Comparison of ENCODE assay signal across 1 cellular context in the genomic region with DNA sequence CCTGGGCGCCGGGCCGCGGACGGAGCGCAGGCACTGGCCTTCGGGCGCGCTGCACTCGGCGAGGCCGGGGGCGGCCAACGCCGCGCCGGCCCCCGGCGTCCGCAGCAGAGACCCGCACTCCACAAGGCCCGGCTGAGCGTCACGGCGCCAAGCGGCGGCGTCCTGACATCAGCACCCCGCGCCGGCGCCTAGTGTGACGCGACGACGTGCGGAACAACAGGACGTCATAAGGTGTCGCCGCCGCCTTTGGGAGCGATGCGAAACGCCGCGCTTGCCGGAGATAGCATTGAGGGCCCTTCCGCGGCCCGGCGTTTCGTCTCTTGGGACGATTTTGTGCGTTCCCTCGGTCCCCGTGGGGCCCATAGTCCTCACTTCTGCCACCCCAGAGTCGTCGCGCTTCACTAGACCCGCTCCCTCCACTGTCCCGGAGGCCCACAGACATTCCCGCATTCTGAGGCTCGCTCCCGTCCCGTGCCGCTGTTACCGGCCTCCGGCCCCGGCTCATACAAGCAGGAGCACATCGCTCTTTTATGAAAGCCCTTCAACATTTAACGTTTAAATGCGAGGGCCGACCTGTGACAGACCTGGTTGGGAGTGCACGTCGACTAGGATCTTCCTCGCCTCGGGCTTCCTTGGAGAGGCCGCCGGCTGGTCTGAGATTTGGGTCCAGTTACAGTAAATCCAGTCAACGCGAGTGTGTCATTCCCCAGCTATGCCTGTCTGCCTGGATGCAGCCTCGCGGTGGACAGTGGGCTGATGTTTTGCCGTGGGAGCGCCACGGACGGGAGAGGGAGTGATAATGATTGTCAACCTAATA.
TF ChIP-seq lines count a peak whose summit lies in the region.

A gene (minus strand): TSS at position 143 of the 817 bp plus-strand sequence. CDS start 306 bp downstream, outside the sequence.

TF ChIP-seq in HepG2, 621 proteins besides CTCF, POLR2A, EP300 and RAD21 (continued from another document and continues in another):
- TF ChIP-seq, protein P1, sequence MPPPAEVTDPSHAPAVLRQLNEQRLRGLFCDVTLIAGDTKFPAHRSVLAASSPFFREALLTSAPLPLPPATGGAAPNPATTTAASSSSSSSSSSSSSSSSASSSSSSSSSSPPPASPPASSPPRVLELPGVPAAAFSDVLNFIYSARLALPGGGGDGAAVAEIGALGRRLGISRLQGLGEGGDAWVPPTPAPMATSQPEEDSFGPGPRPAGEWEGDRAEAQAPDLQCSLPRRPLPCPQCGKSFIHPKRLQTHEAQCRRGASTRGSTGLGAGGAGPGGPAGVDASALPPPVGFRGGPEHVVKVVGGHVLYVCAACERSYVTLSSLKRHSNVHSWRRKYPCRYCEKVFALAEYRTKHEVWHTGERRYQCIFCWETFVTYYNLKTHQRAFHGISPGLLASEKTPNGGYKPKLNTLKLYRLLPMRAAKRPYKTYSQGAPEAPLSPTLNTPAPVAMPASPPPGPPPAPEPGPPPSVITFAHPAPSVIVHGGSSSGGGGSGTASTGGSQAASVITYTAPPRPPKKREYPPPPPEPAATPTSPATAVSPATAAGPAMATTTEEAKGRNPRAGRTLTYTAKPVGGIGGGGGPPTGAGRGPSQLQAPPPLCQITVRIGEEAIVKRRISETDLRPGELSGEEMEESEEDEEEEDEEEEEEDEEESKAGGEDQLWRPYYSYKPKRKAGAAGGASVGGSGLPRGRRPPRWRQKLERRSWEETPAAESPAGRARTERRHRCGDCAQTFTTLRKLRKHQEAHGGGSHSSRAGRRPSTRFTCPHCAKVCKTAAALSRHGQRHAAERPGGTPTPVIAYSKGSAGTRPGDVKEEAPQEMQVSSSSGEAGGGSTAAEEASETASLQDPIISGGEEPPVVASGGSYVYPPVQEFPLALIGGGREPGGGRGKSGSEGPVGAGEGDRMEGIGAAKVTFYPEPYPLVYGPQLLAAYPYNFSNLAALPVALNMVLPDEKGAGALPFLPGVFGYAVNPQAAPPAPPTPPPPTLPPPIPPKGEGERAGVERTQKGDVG (CRISPR knock-in tag; IDR thresholded peaks at IDR 0.05; ENCODE audit: borderline replicate concordance): no peak
- TF ChIP-seq, protein P2, sequence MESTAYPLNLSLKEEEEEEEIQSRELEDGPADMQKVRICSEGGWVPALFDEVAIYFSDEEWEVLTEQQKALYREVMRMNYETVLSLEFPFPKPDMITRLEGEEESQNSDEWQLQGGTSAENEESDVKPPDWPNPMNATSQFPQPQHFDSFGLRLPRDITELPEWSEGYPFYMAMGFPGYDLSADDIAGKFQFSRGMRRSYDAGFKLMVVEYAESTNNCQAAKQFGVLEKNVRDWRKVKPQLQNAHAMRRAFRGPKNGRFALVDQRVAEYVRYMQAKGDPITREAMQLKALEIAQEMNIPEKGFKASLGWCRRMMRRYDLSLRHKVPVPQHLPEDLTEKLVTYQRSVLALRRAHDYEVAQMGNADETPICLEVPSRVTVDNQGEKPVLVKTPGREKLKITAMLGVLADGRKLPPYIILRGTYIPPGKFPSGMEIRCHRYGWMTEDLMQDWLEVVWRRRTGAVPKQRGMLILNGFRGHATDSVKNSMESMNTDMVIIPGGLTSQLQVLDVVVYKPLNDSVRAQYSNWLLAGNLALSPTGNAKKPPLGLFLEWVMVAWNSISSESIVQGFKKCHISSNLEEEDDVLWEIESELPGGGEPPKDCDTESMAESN (CRISPR knock-in tag; conservative IDR thresholded peaks at IDR 0.05): no peak
- TF ChIP-seq REPIN1 (CRISPR knock-in tag; IDR thresholded peaks at IDR 0.05; ENCODE audit: borderline replicate concordance, low read depth): no peak
- no peak for TF ChIP-seq REL (CRISPR knock-in tag; conservative IDR thresholded peaks at IDR 0.05)
- no peak for TF ChIP-seq HDAC6 (IDR thresholded peaks at IDR 0.05; ENCODE audit: low read depth, low read length)
- TF ChIP-seq DR1 (CRISPR knock-in tag; IDR thresholded peaks at IDR 0.05): no peak
- no peak for TF ChIP-seq RNF2 (conservative IDR thresholded peaks at IDR 0.05; ENCODE audit: low read depth)
- 0 out of 2 replicates have a peak, but pooled peaks have one; percentile 41 for TF ChIP-seq RFXAP (CRISPR knock-in tag; IDR thresholded peaks at IDR 0.05; ENCODE audit: borderline replicate concordance)
- no peak for TF ChIP-seq ZNF234 (CRISPR knock-in tag; conservative IDR thresholded peaks at IDR 0.05)
- TF ChIP-seq, protein P3, sequence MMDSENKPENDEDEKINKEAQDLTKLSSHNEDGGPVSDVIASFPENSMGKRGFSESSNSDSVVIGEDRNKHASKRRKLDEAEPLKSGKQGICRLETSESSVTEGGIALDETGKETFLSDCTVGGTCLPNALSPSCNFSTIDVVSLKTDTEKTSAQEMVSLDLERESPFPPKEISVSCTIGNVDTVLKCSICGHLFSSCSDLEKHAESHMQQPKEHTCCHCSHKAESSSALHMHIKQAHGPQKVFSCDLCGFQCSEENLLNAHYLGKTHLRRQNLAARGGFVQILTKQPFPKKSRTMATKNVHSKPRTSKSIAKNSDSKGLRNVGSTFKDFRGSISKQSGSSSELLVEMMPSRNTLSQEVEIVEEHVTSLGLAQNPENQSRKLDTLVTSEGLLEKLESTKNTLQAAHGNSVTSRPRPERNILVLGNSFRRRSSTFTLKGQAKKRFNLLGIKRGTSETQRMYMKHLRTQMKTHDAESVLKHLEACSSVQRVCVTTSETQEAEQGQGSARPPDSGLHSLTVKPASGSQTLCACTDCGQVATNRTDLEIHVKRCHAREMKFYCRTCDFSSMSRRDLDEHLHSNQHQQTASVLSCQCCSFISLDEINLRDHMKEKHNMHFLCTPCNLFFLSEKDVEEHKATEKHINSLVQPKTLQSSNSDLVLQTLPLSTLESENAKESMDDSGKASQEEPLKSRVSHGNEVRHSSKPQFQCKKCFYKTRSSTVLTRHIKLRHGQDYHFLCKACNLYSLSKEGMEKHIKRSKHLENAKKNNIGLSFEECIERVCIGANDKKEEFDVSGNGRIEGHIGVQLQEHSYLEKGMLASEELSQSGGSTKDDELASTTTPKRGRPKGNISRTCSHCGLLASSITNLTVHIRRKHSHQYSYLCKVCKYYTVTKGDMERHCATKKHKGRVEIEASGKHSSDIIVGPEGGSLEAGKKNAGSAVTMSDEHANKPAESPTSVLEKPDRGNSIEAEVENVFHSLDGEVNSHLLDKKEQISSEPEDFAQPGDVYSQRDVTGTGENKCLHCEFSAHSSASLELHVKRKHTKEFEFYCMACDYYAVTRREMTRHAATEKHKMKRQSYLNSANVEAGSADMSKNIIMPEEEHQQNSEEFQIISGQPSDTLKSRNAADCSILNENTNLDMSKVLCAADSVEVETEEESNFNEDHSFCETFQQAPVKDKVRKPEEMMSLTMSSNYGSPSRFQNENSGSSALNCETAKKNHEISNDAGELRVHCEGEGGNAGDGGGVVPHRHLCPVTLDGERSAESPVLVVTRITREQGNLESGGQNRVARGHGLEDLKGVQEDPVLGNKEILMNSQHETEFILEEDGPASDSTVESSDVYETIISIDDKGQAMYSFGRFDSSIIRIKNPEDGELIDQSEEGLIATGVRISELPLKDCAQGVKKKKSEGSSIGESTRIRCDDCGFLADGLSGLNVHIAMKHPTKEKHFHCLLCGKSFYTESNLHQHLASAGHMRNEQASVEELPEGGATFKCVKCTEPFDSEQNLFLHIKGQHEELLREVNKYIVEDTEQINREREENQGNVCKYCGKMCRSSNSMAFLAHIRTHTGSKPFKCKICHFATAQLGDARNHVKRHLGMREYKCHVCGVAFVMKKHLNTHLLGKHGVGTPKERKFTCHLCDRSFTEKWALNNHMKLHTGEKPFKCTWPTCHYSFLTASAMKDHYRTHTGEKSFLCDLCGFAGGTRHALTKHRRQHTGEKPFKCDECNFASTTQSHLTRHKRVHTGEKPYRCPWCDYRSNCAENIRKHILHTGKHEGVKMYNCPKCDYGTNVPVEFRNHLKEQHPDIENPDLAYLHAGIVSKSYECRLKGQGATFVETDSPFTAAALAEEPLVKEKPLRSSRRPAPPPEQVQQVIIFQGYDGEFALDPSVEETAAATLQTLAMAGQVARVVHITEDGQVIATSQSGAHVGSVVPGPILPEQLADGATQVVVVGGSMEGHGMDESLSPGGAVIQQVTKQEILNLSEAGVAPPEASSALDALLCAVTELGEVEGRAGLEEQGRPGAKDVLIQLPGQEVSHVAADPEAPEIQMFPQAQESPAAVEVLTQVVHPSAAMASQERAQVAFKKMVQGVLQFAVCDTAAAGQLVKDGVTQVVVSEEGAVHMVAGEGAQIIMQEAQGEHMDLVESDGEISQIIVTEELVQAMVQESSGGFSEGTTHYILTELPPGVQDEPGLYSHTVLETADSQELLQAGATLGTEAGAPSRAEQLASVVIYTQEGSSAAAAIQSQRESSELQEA (CRISPR knock-in tag; IDR thresholded peaks at IDR 0.05; ENCODE audit: not compliant biosample characterization): no peak
- TF ChIP-seq, protein P4, sequence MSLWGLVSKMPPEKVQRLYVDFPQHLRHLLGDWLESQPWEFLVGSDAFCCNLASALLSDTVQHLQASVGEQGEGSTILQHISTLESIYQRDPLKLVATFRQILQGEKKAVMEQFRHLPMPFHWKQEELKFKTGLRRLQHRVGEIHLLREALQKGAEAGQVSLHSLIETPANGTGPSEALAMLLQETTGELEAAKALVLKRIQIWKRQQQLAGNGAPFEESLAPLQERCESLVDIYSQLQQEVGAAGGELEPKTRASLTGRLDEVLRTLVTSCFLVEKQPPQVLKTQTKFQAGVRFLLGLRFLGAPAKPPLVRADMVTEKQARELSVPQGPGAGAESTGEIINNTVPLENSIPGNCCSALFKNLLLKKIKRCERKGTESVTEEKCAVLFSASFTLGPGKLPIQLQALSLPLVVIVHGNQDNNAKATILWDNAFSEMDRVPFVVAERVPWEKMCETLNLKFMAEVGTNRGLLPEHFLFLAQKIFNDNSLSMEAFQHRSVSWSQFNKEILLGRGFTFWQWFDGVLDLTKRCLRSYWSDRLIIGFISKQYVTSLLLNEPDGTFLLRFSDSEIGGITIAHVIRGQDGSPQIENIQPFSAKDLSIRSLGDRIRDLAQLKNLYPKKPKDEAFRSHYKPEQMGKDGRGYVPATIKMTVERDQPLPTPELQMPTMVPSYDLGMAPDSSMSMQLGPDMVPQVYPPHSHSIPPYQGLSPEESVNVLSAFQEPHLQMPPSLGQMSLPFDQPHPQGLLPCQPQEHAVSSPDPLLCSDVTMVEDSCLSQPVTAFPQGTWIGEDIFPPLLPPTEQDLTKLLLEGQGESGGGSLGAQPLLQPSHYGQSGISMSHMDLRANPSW (CRISPR knock-in tag; IDR thresholded peaks at IDR 0.05; ENCODE audit: borderline replicate concordance): no peak
- no peak for TF ChIP-seq HNRNPUL1 (IDR thresholded peaks at IDR 0.05; ENCODE audit: low read depth, low read length)
- no peak for TF ChIP-seq ZNF326 (CRISPR knock-in tag; IDR thresholded peaks at IDR 0.05; ENCODE audit: borderline replicate concordance)
- peak; percentile 76 for TF ChIP-seq HDAC2 (CRISPR knock-in tag; IDR thresholded peaks at IDR 0.05)
- TF ChIP-seq GABPB1 (CRISPR knock-in tag; IDR thresholded peaks at IDR 0.05): peak; percentile 94
- TF ChIP-seq ZKSCAN8 (CRISPR knock-in tag; IDR thresholded peaks at IDR 0.05; ENCODE audit: borderline replicate concordance): no peak
- TF ChIP-seq BORCS8-MEF2B (CRISPR knock-in tag; IDR thresholded peaks at IDR 0.05): 0 out of 2 replicates have a peak, but pooled peaks have one; percentile 51
- TF ChIP-seq, protein P5, sequence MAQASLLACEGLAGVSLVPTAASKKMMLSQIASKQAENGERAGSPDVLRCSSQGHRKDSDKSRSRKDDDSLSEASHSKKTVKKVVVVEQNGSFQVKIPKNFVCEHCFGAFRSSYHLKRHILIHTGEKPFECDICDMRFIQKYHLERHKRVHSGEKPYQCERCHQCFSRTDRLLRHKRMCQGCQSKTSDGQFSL (CRISPR knock-in tag; IDR thresholded peaks at IDR 0.05): no peak
- TF ChIP-seq PHF21A (CRISPR knock-in tag; IDR thresholded peaks at IDR 0.05): no peak
- TF ChIP-seq ZNF431 (CRISPR knock-in tag; IDR thresholded peaks at IDR 0.05; ENCODE audit: borderline replicate concordance, low read depth): no peak
- TF ChIP-seq SP5 (CRISPR knock-in tag; IDR thresholded peaks at IDR 0.05; ENCODE audit: borderline replicate concordance, low read depth): no peak
- TF ChIP-seq ZNF841 (CRISPR knock-in tag; IDR thresholded peaks at IDR 0.05; ENCODE audit: borderline replicate concordance): no peak
- TF ChIP-seq ZNF552 (CRISPR knock-in tag; IDR thresholded peaks at IDR 0.05; ENCODE audit: borderline replicate concordance): no peak; the same call in 1 of the 2 replicates
- 0 out of 2 replicates have a peak, but pooled peaks have one; percentile 24 for TF ChIP-seq ERF (CRISPR knock-in tag; IDR thresholded peaks at IDR 0.05)
- TF ChIP-seq TAF1 (CRISPR knock-in tag; IDR thresholded peaks at IDR 0.05): peak; percentile 86
- TF ChIP-seq ZNF337 (CRISPR knock-in tag; IDR thresholded peaks at IDR 0.05; ENCODE audit: borderline replicate concordance, low read depth): 0 out of 2 replicates have a peak, but pooled peaks have one; percentile 57
- TF ChIP-seq, protein P6, sequence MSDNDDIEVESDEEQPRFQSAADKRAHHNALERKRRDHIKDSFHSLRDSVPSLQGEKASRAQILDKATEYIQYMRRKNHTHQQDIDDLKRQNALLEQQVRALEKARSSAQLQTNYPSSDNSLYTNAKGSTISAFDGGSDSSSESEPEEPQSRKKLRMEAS (IDR thresholded peaks at IDR 0.05): peak; percentile 63
- peak; percentile 35; the same call in 1 of the 2 replicates for TF ChIP-seq IRF2 (CRISPR knock-in tag; IDR thresholded peaks at IDR 0.05)
- TF ChIP-seq, protein P7, sequence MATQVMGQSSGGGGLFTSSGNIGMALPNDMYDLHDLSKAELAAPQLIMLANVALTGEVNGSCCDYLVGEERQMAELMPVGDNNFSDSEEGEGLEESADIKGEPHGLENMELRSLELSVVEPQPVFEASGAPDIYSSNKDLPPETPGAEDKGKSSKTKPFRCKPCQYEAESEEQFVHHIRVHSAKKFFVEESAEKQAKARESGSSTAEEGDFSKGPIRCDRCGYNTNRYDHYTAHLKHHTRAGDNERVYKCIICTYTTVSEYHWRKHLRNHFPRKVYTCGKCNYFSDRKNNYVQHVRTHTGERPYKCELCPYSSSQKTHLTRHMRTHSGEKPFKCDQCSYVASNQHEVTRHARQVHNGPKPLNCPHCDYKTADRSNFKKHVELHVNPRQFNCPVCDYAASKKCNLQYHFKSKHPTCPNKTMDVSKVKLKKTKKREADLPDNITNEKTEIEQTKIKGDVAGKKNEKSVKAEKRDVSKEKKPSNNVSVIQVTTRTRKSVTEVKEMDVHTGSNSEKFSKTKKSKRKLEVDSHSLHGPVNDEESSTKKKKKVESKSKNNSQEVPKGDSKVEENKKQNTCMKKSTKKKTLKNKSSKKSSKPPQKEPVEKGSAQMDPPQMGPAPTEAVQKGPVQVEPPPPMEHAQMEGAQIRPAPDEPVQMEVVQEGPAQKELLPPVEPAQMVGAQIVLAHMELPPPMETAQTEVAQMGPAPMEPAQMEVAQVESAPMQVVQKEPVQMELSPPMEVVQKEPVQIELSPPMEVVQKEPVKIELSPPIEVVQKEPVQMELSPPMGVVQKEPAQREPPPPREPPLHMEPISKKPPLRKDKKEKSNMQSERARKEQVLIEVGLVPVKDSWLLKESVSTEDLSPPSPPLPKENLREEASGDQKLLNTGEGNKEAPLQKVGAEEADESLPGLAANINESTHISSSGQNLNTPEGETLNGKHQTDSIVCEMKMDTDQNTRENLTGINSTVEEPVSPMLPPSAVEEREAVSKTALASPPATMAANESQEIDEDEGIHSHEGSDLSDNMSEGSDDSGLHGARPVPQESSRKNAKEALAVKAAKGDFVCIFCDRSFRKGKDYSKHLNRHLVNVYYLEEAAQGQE (IDR thresholded peaks at IDR 0.05; ENCODE audit: borderline replicate concordance in 1 of 2, low read depth in 1 of 2, low read length in 2 of 2): no peak
- TF ChIP-seq HMGA1 (CRISPR knock-in tag; conservative IDR thresholded peaks at IDR 0.05): no peak
